1 cellular context compared by ENCODE assay signal in the genomic region with DNA sequence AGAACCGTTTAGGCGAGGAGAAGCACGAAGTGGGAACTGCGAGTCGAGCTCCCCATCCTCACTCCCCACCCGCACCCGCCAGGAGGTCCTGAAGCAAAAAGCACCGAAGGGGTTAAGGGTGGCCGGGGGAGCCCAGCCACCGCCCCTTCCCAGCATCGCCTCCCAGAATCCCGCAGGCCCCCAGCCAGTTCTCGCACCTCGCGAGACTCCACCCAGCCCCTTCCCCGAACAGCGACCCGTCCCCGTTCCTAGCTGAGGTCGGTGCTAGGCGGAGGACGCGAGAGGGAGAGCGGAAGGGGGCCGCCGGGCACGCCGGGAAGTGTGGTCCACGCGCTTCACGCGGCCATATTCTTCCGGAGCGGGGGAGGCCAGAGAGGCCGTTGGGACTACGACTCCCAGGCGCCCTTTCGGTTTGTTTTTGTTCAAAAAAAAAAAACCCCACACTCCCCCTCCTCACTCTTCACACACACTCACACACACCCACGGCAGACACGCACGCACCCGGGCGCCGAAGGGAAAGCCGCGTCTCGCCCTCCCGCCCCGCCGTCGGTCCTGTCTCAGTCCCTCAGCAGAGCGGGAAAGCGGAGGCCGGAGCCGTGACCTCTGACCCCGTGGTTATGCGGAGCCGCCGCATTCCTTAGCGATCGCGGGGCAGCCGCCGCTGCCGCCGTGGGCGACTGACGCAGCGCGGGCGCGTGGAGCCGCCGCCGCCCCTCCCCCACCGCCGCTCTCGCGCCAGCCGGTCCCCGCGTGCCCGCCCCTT.
TF ChIP-seq lines count a peak whose summit lies in the region.

A gene (plus strand): TSS at position 463 of the 763 bp plus-strand sequence. CDS start 445 bp downstream, outside the sequence.

TF ChIP-seq in HepG2, 621 proteins besides CTCF, POLR2A, EP300 and RAD21 (continued from another document and continues in another):
- TF ChIP-seq, protein P1, sequence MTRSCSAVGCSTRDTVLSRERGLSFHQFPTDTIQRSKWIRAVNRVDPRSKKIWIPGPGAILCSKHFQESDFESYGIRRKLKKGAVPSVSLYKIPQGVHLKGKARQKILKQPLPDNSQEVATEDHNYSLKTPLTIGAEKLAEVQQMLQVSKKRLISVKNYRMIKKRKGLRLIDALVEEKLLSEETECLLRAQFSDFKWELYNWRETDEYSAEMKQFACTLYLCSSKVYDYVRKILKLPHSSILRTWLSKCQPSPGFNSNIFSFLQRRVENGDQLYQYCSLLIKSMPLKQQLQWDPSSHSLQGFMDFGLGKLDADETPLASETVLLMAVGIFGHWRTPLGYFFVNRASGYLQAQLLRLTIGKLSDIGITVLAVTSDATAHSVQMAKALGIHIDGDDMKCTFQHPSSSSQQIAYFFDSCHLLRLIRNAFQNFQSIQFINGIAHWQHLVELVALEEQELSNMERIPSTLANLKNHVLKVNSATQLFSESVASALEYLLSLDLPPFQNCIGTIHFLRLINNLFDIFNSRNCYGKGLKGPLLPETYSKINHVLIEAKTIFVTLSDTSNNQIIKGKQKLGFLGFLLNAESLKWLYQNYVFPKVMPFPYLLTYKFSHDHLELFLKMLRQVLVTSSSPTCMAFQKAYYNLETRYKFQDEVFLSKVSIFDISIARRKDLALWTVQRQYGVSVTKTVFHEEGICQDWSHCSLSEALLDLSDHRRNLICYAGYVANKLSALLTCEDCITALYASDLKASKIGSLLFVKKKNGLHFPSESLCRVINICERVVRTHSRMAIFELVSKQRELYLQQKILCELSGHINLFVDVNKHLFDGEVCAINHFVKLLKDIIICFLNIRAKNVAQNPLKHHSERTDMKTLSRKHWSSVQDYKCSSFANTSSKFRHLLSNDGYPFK (CRISPR knock-in tag; IDR thresholded peaks at IDR 0.05; ENCODE audit: borderline replicate concordance), result peak; percentile 95; the same call in 1 of the 2 replicates
- TF ChIP-seq, protein P2, sequence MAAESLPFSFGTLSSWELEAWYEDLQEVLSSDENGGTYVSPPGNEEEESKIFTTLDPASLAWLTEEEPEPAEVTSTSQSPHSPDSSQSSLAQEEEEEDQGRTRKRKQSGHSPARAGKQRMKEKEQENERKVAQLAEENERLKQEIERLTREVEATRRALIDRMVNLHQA (CRISPR knock-in tag; IDR thresholded peaks at IDR 0.05), result no peak
- TF ChIP-seq DNMT3B (CRISPR knock-in tag; conservative IDR thresholded peaks at IDR 0.05) (0 out of 2 replicates have a peak, but pooled peaks have one; percentile 5), NONO (IDR thresholded peaks at IDR 0.05) (no peak), NONO (CRISPR knock-in tag; conservative IDR thresholded peaks at IDR 0.05) (peak; percentile 100), MTA1 (CRISPR knock-in tag; IDR thresholded peaks at IDR 0.05; ENCODE audit: borderline replicate concordance) (peak; percentile 98), ZNF713 (CRISPR knock-in tag; IDR thresholded peaks at IDR 0.05) (no peak; the same call in 1 of the 2 replicates), XBP1 (CRISPR knock-in tag; IDR thresholded peaks at IDR 0.05) (no peak; the same call in 1 of the 2 replicates), WIZ (CRISPR knock-in tag; IDR thresholded peaks at IDR 0.05) (no peak; the same call in 1 of the 2 replicates), KDM5A (IDR thresholded peaks at IDR 0.05; ENCODE audit: borderline replicate concordance, low read length) (no peak), HOXD1 (CRISPR knock-in tag; IDR thresholded peaks at IDR 0.05) (peak; percentile 95), GTF3A (CRISPR knock-in tag; conservative IDR thresholded peaks at IDR 0.05) (peak; percentile 99), KAT8 (CRISPR knock-in tag; IDR thresholded peaks at IDR 0.05) (peak; percentile 96), HES4 (CRISPR knock-in tag; IDR thresholded peaks at IDR 0.05; ENCODE audit: borderline replicate concordance) (peak; percentile 86), ZNF564 (CRISPR knock-in tag; IDR thresholded peaks at IDR 0.05) (peak; percentile 94), ZNF556 (CRISPR knock-in tag; IDR thresholded peaks at IDR 0.05; ENCODE audit: borderline replicate concordance) (peak; percentile 100), ZNF354B (CRISPR knock-in tag; IDR thresholded peaks at IDR 0.05) (no peak), RXRA (CRISPR knock-in tag; IDR thresholded peaks at IDR 0.05) (peak; percentile 95), BHLHE40 (IDR thresholded peaks at IDR 0.05; ENCODE audit: low read length) (no peak; the same call in none of the 2 replicates), ZKSCAN5 (CRISPR knock-in tag; IDR thresholded peaks at IDR 0.05) (peak; percentile 58), ZNF619 (CRISPR knock-in tag; IDR thresholded peaks at IDR 0.05) (peak; percentile 92), SP1 (IDR thresholded peaks at IDR 0.05) (peak; percentile 99), SP1 (CRISPR knock-in tag; IDR thresholded peaks at IDR 0.05) (peak; percentile 96), PLRG1 (conservative IDR thresholded peaks at IDR 0.05) (no peak), PHF20 (CRISPR knock-in tag; IDR thresholded peaks at IDR 0.05) (peak; percentile 74; the same call in 1 of the 2 replicates), ATF7-NPFF (CRISPR knock-in tag; IDR thresholded peaks at IDR 0.05; ENCODE audit: low read depth) (peak; percentile 91), MAFG (CRISPR knock-in tag; IDR thresholded peaks at IDR 0.05) (no peak), MBNL3 (CRISPR knock-in tag; conservative IDR thresholded peaks at IDR 0.05) (no peak), FOXA3 (CRISPR knock-in tag; IDR thresholded peaks at IDR 0.05) (peak; percentile 79), ZNF616 (CRISPR knock-in tag; IDR thresholded peaks at IDR 0.05; ENCODE audit: low read depth) (no peak; the same call in 1 of the 2 replicates), HIVEP1 (CRISPR knock-in tag; IDR thresholded peaks at IDR 0.05) (peak; percentile 91), KAT7 (CRISPR knock-in tag; IDR thresholded peaks at IDR 0.05; ENCODE audit: borderline replicate concordance) (peak; percentile 99), KDM4B (CRISPR knock-in tag; IDR thresholded peaks at IDR 0.05) (peak; percentile 96; the same call in 1 of the 2 replicates), KDM1A (CRISPR knock-in tag; IDR thresholded peaks at IDR 0.05) (0 out of 2 replicates have a peak, but pooled peaks have one; percentile 18), CREM (IDR thresholded peaks at IDR 0.05) (peak; percentile 99), CREM (CRISPR knock-in tag; IDR thresholded peaks at IDR 0.05) (no peak; the same call in 1 of the 2 replicates), ZNF10 (CRISPR knock-in tag; IDR thresholded peaks at IDR 0.05; ENCODE audit: borderline replicate concordance, low read depth) (no peak), TBX2 (CRISPR knock-in tag; IDR thresholded peaks at IDR 0.05; ENCODE audit: borderline replicate concordance) (peak; percentile 99)
- TF ChIP-seq, protein P3, sequence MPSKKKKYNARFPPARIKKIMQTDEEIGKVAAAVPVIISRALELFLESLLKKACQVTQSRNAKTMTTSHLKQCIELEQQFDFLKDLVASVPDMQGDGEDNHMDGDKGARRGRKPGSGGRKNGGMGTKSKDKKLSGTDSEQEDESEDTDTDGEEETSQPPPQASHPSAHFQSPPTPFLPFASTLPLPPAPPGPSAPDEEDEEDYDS (CRISPR knock-in tag; IDR thresholded peaks at IDR 0.05), result peak; percentile 91
- TF ChIP-seq, protein P4, sequence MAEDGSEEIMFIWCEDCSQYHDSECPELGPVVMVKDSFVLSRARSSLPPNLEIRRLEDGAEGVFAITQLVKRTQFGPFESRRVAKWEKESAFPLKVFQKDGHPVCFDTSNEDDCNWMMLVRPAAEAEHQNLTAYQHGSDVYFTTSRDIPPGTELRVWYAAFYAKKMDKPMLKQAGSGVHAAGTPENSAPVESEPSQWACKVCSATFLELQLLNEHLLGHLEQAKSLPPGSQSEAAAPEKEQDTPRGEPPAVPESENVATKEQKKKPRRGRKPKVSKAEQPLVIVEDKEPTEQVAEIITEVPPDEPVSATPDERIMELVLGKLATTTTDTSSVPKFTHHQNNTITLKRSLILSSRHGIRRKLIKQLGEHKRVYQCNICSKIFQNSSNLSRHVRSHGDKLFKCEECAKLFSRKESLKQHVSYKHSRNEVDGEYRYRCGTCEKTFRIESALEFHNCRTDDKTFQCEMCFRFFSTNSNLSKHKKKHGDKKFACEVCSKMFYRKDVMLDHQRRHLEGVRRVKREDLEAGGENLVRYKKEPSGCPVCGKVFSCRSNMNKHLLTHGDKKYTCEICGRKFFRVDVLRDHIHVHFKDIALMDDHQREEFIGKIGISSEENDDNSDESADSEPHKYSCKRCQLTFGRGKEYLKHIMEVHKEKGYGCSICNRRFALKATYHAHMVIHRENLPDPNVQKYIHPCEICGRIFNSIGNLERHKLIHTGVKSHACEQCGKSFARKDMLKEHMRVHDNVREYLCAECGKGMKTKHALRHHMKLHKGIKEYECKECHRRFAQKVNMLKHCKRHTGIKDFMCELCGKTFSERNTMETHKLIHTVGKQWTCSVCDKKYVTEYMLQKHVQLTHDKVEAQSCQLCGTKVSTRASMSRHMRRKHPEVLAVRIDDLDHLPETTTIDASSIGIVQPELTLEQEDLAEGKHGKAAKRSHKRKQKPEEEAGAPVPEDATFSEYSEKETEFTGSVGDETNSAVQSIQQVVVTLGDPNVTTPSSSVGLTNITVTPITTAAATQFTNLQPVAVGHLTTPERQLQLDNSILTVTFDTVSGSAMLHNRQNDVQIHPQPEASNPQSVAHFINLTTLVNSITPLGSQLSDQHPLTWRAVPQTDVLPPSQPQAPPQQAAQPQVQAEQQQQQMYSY (CRISPR knock-in tag; IDR thresholded peaks at IDR 0.05), result no peak; the same call in 1 of the 2 replicates
- TF ChIP-seq, protein P5, sequence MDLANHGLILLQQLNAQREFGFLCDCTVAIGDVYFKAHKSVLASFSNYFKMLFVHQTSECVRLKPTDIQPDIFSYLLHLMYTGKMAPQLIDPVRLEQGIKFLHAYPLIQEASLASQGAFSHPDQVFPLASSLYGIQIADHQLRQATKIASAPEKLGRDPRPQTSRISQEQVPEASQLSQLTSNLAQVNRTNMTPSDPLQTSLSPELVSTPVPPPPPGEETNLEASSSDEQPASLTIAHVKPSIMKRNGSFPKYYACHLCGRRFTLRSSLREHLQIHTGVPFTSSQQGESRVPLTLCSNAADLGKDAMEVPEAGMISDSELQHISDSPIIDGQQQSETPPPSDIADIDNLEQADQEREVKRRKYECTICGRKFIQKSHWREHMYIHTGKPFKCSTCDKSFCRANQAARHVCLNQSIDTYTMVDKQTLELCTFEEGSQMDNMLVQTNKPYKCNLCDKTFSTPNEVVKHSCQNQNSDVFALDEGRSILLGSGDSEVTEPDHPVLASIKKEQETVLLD (CRISPR knock-in tag; IDR thresholded peaks at IDR 0.05; ENCODE audit: low read depth), result peak; percentile 99
- TF ChIP-seq, protein P6, sequence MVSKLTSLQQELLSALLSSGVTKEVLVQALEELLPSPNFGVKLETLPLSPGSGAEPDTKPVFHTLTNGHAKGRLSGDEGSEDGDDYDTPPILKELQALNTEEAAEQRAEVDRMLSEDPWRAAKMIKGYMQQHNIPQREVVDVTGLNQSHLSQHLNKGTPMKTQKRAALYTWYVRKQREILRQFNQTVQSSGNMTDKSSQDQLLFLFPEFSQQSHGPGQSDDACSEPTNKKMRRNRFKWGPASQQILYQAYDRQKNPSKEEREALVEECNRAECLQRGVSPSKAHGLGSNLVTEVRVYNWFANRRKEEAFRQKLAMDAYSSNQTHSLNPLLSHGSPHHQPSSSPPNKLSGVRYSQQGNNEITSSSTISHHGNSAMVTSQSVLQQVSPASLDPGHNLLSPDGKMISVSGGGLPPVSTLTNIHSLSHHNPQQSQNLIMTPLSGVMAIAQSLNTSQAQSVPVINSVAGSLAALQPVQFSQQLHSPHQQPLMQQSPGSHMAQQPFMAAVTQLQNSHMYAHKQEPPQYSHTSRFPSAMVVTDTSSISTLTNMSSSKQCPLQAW (CRISPR knock-in tag; IDR thresholded peaks at IDR 0.05), result peak; percentile 97
- TF ChIP-seq, protein P7, sequence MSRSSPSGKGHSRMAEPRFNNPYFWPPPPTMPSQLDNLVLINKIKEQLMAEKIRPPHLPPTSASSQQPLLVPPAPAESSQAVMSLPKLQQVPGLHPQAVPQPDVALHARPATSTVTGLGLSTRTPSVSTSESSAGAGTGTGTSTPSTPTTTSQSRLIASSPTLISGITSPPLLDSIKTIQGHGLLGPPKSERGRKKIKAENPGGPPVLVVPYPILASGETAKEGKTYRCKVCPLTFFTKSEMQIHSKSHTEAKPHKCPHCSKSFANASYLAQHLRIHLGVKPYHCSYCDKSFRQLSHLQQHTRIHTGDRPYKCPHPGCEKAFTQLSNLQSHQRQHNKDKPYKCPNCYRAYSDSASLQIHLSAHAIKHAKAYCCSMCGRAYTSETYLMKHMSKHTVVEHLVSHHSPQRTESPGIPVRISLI (CRISPR knock-in tag; IDR thresholded peaks at IDR 0.05; ENCODE audit: borderline replicate concordance), result peak; percentile 100
- TF ChIP-seq, protein P8, sequence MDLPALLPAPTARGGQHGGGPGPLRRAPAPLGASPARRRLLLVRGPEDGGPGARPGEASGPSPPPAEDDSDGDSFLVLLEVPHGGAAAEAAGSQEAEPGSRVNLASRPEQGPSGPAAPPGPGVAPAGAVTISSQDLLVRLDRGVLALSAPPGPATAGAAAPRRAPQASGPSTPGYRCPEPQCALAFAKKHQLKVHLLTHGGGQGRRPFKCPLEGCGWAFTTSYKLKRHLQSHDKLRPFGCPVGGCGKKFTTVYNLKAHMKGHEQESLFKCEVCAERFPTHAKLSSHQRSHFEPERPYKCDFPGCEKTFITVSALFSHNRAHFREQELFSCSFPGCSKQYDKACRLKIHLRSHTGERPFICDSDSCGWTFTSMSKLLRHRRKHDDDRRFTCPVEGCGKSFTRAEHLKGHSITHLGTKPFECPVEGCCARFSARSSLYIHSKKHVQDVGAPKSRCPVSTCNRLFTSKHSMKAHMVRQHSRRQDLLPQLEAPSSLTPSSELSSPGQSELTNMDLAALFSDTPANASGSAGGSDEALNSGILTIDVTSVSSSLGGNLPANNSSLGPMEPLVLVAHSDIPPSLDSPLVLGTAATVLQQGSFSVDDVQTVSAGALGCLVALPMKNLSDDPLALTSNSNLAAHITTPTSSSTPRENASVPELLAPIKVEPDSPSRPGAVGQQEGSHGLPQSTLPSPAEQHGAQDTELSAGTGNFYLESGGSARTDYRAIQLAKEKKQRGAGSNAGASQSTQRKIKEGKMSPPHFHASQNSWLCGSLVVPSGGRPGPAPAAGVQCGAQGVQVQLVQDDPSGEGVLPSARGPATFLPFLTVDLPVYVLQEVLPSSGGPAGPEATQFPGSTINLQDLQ (CRISPR knock-in tag; IDR thresholded peaks at IDR 0.05), result peak; percentile 86; the same call in 1 of the 2 replicates
- TF ChIP-seq, protein P9, sequence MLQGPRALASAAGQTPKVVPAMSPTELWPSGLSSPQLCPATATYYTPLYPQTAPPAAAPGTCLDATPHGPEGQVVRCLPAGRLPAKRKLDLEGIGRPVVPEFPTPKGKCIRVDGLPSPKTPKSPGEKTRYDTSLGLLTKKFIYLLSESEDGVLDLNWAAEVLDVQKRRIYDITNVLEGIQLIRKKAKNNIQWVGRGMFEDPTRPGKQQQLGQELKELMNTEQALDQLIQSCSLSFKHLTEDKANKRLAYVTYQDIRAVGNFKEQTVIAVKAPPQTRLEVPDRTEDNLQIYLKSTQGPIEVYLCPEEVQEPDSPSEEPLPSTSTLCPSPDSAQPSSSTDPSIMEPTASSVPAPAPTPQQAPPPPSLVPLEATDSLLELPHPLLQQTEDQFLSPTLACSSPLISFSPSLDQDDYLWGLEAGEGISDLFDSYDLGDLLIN (CRISPR knock-in tag; IDR thresholded peaks at IDR 0.05; ENCODE audit: borderline replicate concordance), result no peak; the same call in 1 of the 2 replicates
